8 cellular contexts compared by ENCODE assay signal in the genomic region with DNA sequence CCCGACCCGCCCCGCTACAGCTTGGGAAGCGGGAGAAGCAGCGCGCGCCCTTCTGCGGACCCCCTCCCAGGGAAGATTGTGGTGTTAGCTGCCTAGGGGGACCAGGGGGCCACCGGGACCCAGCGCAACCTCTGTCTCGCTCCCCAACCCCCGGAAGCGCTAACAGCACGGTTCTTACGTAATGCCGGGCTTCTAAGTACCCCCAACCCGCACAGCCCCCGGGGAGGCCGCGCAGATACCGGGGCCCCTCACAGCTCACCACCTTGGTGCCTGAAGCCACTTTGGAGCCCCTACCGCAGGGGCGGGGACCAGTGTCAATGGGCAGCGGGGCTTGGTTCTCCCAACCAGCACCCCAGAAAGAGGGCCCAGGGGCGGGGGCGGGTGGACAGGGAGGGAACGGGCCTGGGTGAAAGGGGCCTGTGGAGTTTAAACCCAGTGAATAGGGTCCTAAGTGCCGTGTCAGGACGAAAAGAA. TPM values are rescaled to one million over a fixed set of nuclear protein-coding genes. Genes with fewer than 3 reads are reported as not detected.
A peak's percentile ranks its signal among the peaks of the same experiment; 100 is the strongest.
DNase-seq lines count a peak whose midpoint lies in the region; ATAC-seq and TF ChIP-seq lines count a peak whose summit lies in the region.

No MANE protein-coding gene starts in this region.

- H3K4me3 Mint-ChIP-seq in CD4-positive, alpha-beta memory T cell = peak overlapping the region; percentile 82 to 96 (median 85)
- H3K4me3 Mint-ChIP-seq in T-helper 17 cell (peak overlapping the region; percentile 91), osteocyte (ENCODE audit: unreplicated experiment) (peak overlapping the region; percentile 79)
- no peak overlapping the region for H3K4me3 Mint-ChIP-seq in activated CD8-positive, alpha-beta memory T cell treated with anti-CD3 and anti-CD28 coated beads, Interleukin-2, amount 10 ng/mL, durations not matched to agents 7 days and 5 days

- CTCF ChIA-PET in CD4-positive, alpha-beta memory T cell (lab: Charles Lee; ENCODE audit: partially characterized antibody) = interaction anchor here (0.9 to 2.8 kb wide), 5 partner anchors 11 to 136 kb away, joined by 3 to 12 read pairs (median 4); no protein-coding TSS in a partner anchor
- CTCF ChIA-PET in activated CD8-positive, alpha-beta memory T cell treated with anti-CD3 and anti-CD28 coated beads, Interleukin-2, amount 10 ng/mL, durations not matched to agents 7 days and 5 days (lab: Charles Lee) = interaction anchor here (0.9 to 1.5 kb wide), 6 partner anchors 12 to 68 kb away, joined by 3 to 4 read pairs (median 3); partner anchors contain the start of gene CD300LG

- peak overlapping the region; percentile 42 to 65 for H3K4me3 ChIP-seq in CD4-positive, alpha-beta memory T cell (ENCODE audit: low read length in 2 of 2)
- peak overlapping the region; percentile 74 for H3K4me3 ChIP-seq in fibroblast of the aortic adventitia (ENCODE audit: low read depth, low read length)

- peak overlapping the region; percentile 46 to 91 (median 86) for H3K27ac Mint-ChIP-seq in CD4-positive, alpha-beta memory T cell
- H3K27ac Mint-ChIP-seq in T-helper 17 cell = peak overlapping the region; percentile 41
- H3K27ac Mint-ChIP-seq in osteocyte (ENCODE audit: unreplicated experiment) = no peak overlapping the region
- H3K27ac Mint-ChIP-seq in activated CD8-positive, alpha-beta memory T cell treated with anti-CD3 and anti-CD28 coated beads, Interleukin-2, amount 10 ng/mL, durations not matched to agents 7 days and 5 days = no peak overlapping the region

- peak overlapping the region; percentile 58 for H3K27ac ChIP-seq in CD4-positive, alpha-beta memory T cell (ENCODE audit: low read depth, low read length)

- POLR2A ChIA-PET in CD4-positive, alpha-beta memory T cell (lab: Charles Lee; ENCODE audit: partially characterized antibody) = interaction anchor here (1.5 to 1.8 kb wide), 3 partner anchors 10 to 21 kb away, joined by 4 to 6 read pairs (median 5); no protein-coding TSS in a partner anchor

- peaks cover 25% of the 10 kb centered on the region for H3K4me1 ChIP-seq in CD4-positive, alpha-beta memory T cell (ENCODE audit: insufficient read depth, low read length)

- peaks cover 7 to 35% (median 14%) of the 10 kb centered on the region in 4 donors for H3K4me1 Mint-ChIP-seq in CD4-positive, alpha-beta memory T cell
- H3K4me1 Mint-ChIP-seq in T-helper 17 cell (peaks cover 23% of the 10 kb centered on the region), osteocyte (ENCODE audit: unreplicated experiment) (peaks cover 16% of the 10 kb centered on the region)
- peaks cover 7% of the 10 kb centered on the region for H3K4me1 Mint-ChIP-seq in activated CD8-positive, alpha-beta memory T cell treated with anti-CD3 and anti-CD28 coated beads, Interleukin-2, amount 10 ng/mL, durations not matched to agents 7 days and 5 days

- no peaks in the 10 kb centered on the region for H3K36me3 ChIP-seq in CD4-positive, alpha-beta memory T cell (ENCODE audit: insufficient read depth, low read length)

- intact Hi-C loops in CD4-positive, alpha-beta memory T cell (cut with micrococcal nuclease) = no loop called here

- TF ChIP-seq CTCF in fibroblast of the aortic adventitia (IDR thresholded peaks at IDR 0.05; ENCODE audit: insufficient read depth, low read length) (no peak), osteocyte (IDR thresholded peaks at IDR 0.05) (no peak)

- H3K36me3 Mint-ChIP-seq in CD4-positive, alpha-beta memory T cell = peaks cover 0 to 4% of the 10 kb centered on the region in 2 donors
- H3K36me3 Mint-ChIP-seq in T-helper 17 cell (ENCODE audit: low read depth) (no peaks in the 10 kb centered on the region), osteocyte (ENCODE audit: unreplicated experiment) (peaks cover 2% of the 10 kb centered on the region)
- no peaks in the 10 kb centered on the region for H3K36me3 Mint-ChIP-seq in activated CD8-positive, alpha-beta memory T cell treated with anti-CD3 and anti-CD28 coated beads, Interleukin-2, amount 10 ng/mL, durations not matched to agents 7 days and 5 days

- DNase-seq in CD4-positive, alpha-beta memory T cell = peak; percentile 26 to 51 (median 35)
- no peak for DNase-seq in T-helper 17 cell
- no peak for DNase-seq in fibroblast of the aortic adventitia (ENCODE audit: low read depth)
- DNase-seq in osteocyte (ENCODE audit: extremely low spot score, unreplicated experiment) = no peak
- DNase-seq in activated CD8-positive, alpha-beta memory T cell treated with anti-CD3 and anti-CD28 coated beads, Interleukin-2, amount 10 ng/mL, durations not matched to agents 7 days and 5 days = no peak
- DNase-seq in inferior parietal cortex (ENCODE audit: extremely low spot score) = no peak

- no peaks in the 10 kb centered on the region for H3K9me3 ChIP-seq in CD4-positive, alpha-beta memory T cell (ENCODE audit: control insufficient read depth in 1 of 2, low read length in 2 of 2)
- H3K9me3 ChIP-seq in T-helper 17 cell (ENCODE audit: control insufficient read depth, low read length, poor library complexity, severe bottlenecking) = no peaks in the 10 kb centered on the region

- H3K27me3 Mint-ChIP-seq in CD4-positive, alpha-beta memory T cell = peaks cover 6 to 16% of the 10 kb centered on the region in 2 donors
- peaks cover 27% of the 10 kb centered on the region for H3K27me3 Mint-ChIP-seq in T-helper 17 cell
- H3K27me3 Mint-ChIP-seq in osteocyte (ENCODE audit: unreplicated experiment) = peaks cover 6% of the 10 kb centered on the region
- peaks cover 60% of the 10 kb centered on the region for H3K27me3 Mint-ChIP-seq in activated CD8-positive, alpha-beta memory T cell treated with anti-CD3 and anti-CD28 coated beads, Interleukin-2, amount 10 ng/mL, durations not matched to agents 7 days and 5 days

- peaks cover 12% of the 10 kb centered on the region for H3K27me3 ChIP-seq in CD4-positive, alpha-beta memory T cell (ENCODE audit: insufficient read depth, low read length)

- H3K9me3 Mint-ChIP-seq in CD4-positive, alpha-beta memory T cell = peaks cover 0 to 2% (median 0%) of the 10 kb centered on the region in 8 donors
- no peaks in the 10 kb centered on the region for H3K9me3 Mint-ChIP-seq in osteocyte (ENCODE audit: unreplicated experiment)
- H3K9me3 Mint-ChIP-seq in activated CD8-positive, alpha-beta memory T cell treated with anti-CD3 and anti-CD28 coated beads, Interleukin-2, amount 10 ng/mL, durations not matched to agents 7 days and 5 days (ENCODE audit: low read depth) = no peaks in the 10 kb centered on the region

- ATAC-seq in T-helper 17 cell (peak; percentile 35), GM19351 (IDR thresholded peaks at IDR 0.05; ENCODE audit: unreplicated experiment) (no peak), GM18909 (IDR thresholded peaks at IDR 0.05; ENCODE audit: poor library complexity, unreplicated experiment) (no peak)
- no peak for ATAC-seq in activated CD8-positive, alpha-beta memory T cell treated with anti-CD3 and anti-CD28 coated beads, Interleukin-2, amount 10 ng/mL, durations not matched to agents 7 days and 5 days

RNA-seq across cellular contexts. Expression of gene MPP2, which starts 0.3 kb away (rescaled TPM):
- 1 to 10 TPM; 2.1 to 3.0 TPM for total RNA-seq in CD4-positive, alpha-beta memory T cell
- polyA plus RNA-seq in CD4-positive, alpha-beta memory T cell = 1 to 10 TPM in 1 of 2 donors, under 1 TPM in 1; 0.10 to 1.0 TPM
- total RNA-seq in T-helper 17 cell = 1 to 10 TPM; 1.5 to 2.2 TPM
- 3.2 and 3.3 TPM in 2 replicates for total RNA-seq in fibroblast of the aortic adventitia (ENCODE audit: low replicate concordance)
- total RNA-seq in osteocyte = 3.5 and 4.4 TPM in 2 replicates
- under 1 TPM; 0.56 to 0.61 TPM for total RNA-seq in activated CD8-positive, alpha-beta memory T cell treated with anti-CD3 and anti-CD28 coated beads, Interleukin-2, amount 10 ng/mL, durations not matched to agents 7 days and 5 days

RNA-seq across cellular contexts. Expression of gene PPY, which starts 35.3 kb away (rescaled TPM):
- not detected for total RNA-seq in CD4-positive, alpha-beta memory T cell
- not detected for polyA plus RNA-seq in CD4-positive, alpha-beta memory T cell
- total RNA-seq in T-helper 17 cell (not detected), fibroblast of the aortic adventitia (ENCODE audit: low replicate concordance) (not detected in 2 replicates), osteocyte (not detected in 2 replicates)
- not detected for total RNA-seq in activated CD8-positive, alpha-beta memory T cell treated with anti-CD3 and anti-CD28 coated beads, Interleukin-2, amount 10 ng/mL, durations not matched to agents 7 days and 5 days

RNA-seq across cellular contexts. Expression of gene PYY, which starts 46.8 kb away (rescaled TPM):
- total RNA-seq in CD4-positive, alpha-beta memory T cell = not detected
- polyA plus RNA-seq in CD4-positive, alpha-beta memory T cell = not detected
- not detected for total RNA-seq in T-helper 17 cell
- not detected in 2 replicates for total RNA-seq in fibroblast of the aortic adventitia (ENCODE audit: low replicate concordance)
- not detected in 2 replicates for total RNA-seq in osteocyte
- total RNA-seq in activated CD8-positive, alpha-beta memory T cell treated with anti-CD3 and anti-CD28 coated beads, Interleukin-2, amount 10 ng/mL, durations not matched to agents 7 days and 5 days = not detected

Comparison
In these comparisons a context has a peak if more than half of its experiments do, and no peak if none do; other contexts are left out.
1. DNase-seq: peak in CD4-positive, alpha-beta memory T cell (5 of 5); none in T-helper 17 cell (0 of 3), fibroblast of the aortic adventitia (single experiment), osteocyte (single experiment), activated CD8-positive, alpha-beta memory T cell treated with anti-CD3 and anti-CD28 coated beads, Interleukin-2, amount 10 ng/mL, durations not matched to agents 7 days and 5 days (single experiment) and inferior parietal cortex (single experiment).
2. H3K27ac Mint-ChIP-seq: peak in CD4-positive, alpha-beta memory T cell (7 of 7) and T-helper 17 cell (single experiment); none in osteocyte (single experiment) and activated CD8-positive, alpha-beta memory T cell treated with anti-CD3 and anti-CD28 coated beads, Interleukin-2, amount 10 ng/mL, durations not matched to agents 7 days and 5 days (single experiment).